19 cellular contexts compared by ENCODE assay signal in genomic region chr12:87020071-87020470, GRCh38.
DNase-seq lines count a peak whose midpoint lies in the region; ATAC-seq and TF ChIP-seq lines count a peak whose summit lies in the region.
"Had no signal": no experiment of that assay in that cellular context is flagged by ENCODE, and none has a peak within 500 bp of the region (broad histone marks: within the 10 kb centered on the region; RNA-seq: fewer than 3 reads in every experiment).

No MANE protein-coding gene starts in this region.

- CTCF ChIA-PET in A673 (lab: Charles Lee) = no interaction called here
- CTCF ChIA-PET in naive thymus-derived CD4-positive, alpha-beta T cell (lab: Charles Lee) = no interaction called here

- no TSS peak for BruUV-seq in A673 (replicated peaks; lab: Mats Ljungman, UMichigan)

- H3K4me3 ChIP-seq in A673 (ENCODE audit: low read depth, low read length, poor library complexity, severe bottlenecking) = no peak overlapping the region
- H3K4me3 ChIP-seq in esophagus squamous epithelium = no peak overlapping the region
- no peak overlapping the region for H3K4me3 ChIP-seq in naive thymus-derived CD4-positive, alpha-beta T cell (ENCODE audit: low read length)
- H3K4me3 ChIP-seq: A549 had no signal

- no peaks in the 10 kb centered on the region for H3K36me3 Mint-ChIP-seq in naive thymus-derived CD4-positive, alpha-beta T cell
- H3K36me3 Mint-ChIP-seq: CD14-positive monocyte had no signal

- no peaks in the 10 kb centered on the region for H3K27me3 ChIP-seq in A673 (replicated peaks; ENCODE audit: insufficient read depth, low read depth, low read length, poor library complexity)
- H3K27me3 ChIP-seq in esophagus squamous epithelium = no peaks in the 10 kb centered on the region
- no peaks in the 10 kb centered on the region for H3K27me3 ChIP-seq in naive thymus-derived CD4-positive, alpha-beta T cell (ENCODE audit: control insufficient read depth in 2 of 2, insufficient read depth in 2 of 2, low read length in 2 of 2)

- no peak for TF ChIP-seq POLR2A in esophagus squamous epithelium (IDR thresholded peaks at IDR 0.05)

- no peak overlapping the region for H3K27ac Mint-ChIP-seq in naive thymus-derived CD4-positive, alpha-beta T cell
- H3K27ac Mint-ChIP-seq: CD14-positive monocyte had no signal

- no peak overlapping the region for H3K4me3 Mint-ChIP-seq in naive thymus-derived CD4-positive, alpha-beta T cell
- H3K4me3 Mint-ChIP-seq: CD14-positive monocyte had no signal

- H3K4me1 Mint-ChIP-seq in naive thymus-derived CD4-positive, alpha-beta T cell = no peaks in the 10 kb centered on the region
- H3K4me1 Mint-ChIP-seq: CD14-positive monocyte had no signal

- intact Hi-C loops in A673 (cut with micrococcal nuclease; ENCODE audit: unreplicated experiment) (no loop called here), esophagus squamous epithelium (cut with DNase I) (no loop called here)
- intact Hi-C loops in naive thymus-derived CD4-positive, alpha-beta T cell (cut with micrococcal nuclease) = no loop called here

- peak; percentile 34 for DNase-seq in A673 (ENCODE audit: low spot score)
- DNase-seq in HS-27A (ENCODE audit: low read depth) = peak; percentile 1
- peak; percentile 100 for DNase-seq in T1000 (lab: John Stamatoyannopoulos, UW)
- DNase-seq in iPS-NIHi7 (ENCODE audit: extremely low spot score) = peak; percentile 8
- no peak for DNase-seq in activated CD8-positive, alpha-beta memory T cell treated with anti-CD3 and anti-CD28 coated beads, Interleukin-2, amount 50 U/mL, for 4 hours
- no peak for DNase-seq in esophagus squamous epithelium (lab: John Stamatoyannopoulos, UW)
- DNase-seq in naive thymus-derived CD4-positive, alpha-beta T cell = no peak
- DNase-seq in NCI-H82 (lab: John Stamatoyannopoulos, UW) = no peak
- DNase-seq: COR-L47, DMS153, HCEC 1CT, NCI-H1092, NCI-H146, NCI-H2227 treated with DMSO at 0.1 percent for 48 hours, NCI-H526 treated with DMSO at 0.1 percent for 48 hours, OCI-M1 had no signal

- TF ChIP-seq CTCF in A673 (conservative IDR thresholded peaks at IDR 0.05; ENCODE audit: low read depth, low read length) = no peak
- TF ChIP-seq CTCF in esophagus squamous epithelium (IDR thresholded peaks at IDR 0.05) = no peak

- H3K4me1 ChIP-seq in A673 (ENCODE audit: insufficient read depth, low read length, poor library complexity, severe bottlenecking) (no peaks in the 10 kb centered on the region), esophagus squamous epithelium (no peaks in the 10 kb centered on the region)
- no peaks in the 10 kb centered on the region for H3K4me1 ChIP-seq in naive thymus-derived CD4-positive, alpha-beta T cell (ENCODE audit: control insufficient read depth in 2 of 2, insufficient read depth in 2 of 2, low read length in 2 of 2)
- H3K4me1 ChIP-seq: A549 had no signal

- peaks cover 0 to 30% (median 7%) of the 10 kb centered on the region in 11 donors for H3K9me3 Mint-ChIP-seq in naive thymus-derived CD4-positive, alpha-beta T cell

- no peaks in the 10 kb centered on the region for H3K36me3 ChIP-seq in A673 (ENCODE audit: insufficient read depth, low read length, poor library complexity, severe bottlenecking)
- no peaks in the 10 kb centered on the region for H3K36me3 ChIP-seq in esophagus squamous epithelium
- H3K36me3 ChIP-seq in naive thymus-derived CD4-positive, alpha-beta T cell (ENCODE audit: control insufficient read depth in 2 of 3, insufficient read depth in 3 of 3, low read length in 3 of 3) = no peaks in the 10 kb centered on the region

- no peak for ATAC-seq in naive thymus-derived CD4-positive, alpha-beta T cell
- ATAC-seq: A549 had no signal

- no peaks in the 10 kb centered on the region for H3K27me3 Mint-ChIP-seq in naive thymus-derived CD4-positive, alpha-beta T cell

- POLR2A ChIA-PET in A673 (lab: Charles Lee; ENCODE audit: low non-redundant PET) = no interaction called here
- POLR2A ChIA-PET in naive thymus-derived CD4-positive, alpha-beta T cell (lab: Charles Lee) = no interaction called here

- H3K9me3 ChIP-seq in A673 (ENCODE audit: low read depth, low read length, poor library complexity, severe bottlenecking) (no peaks in the 10 kb centered on the region), esophagus squamous epithelium (no peaks in the 10 kb centered on the region)
- H3K9me3 ChIP-seq in naive thymus-derived CD4-positive, alpha-beta T cell (ENCODE audit: control insufficient read depth in 2 of 3, low read length in 3 of 3) = peaks cover 0 to 4% (median 0%) of the 10 kb centered on the region in 3 experiments

- H3K27ac ChIP-seq in A673 (ENCODE audit: low read depth, low read length, poor library complexity, severe bottlenecking) = no peak overlapping the region
- no peak overlapping the region for H3K27ac ChIP-seq in esophagus squamous epithelium
- no peak overlapping the region for H3K27ac ChIP-seq in naive thymus-derived CD4-positive, alpha-beta T cell (ENCODE audit: low read depth, low read length)
- H3K27ac ChIP-seq: A549, RWPE1 had no signal

- WGBS in esophagus squamous epithelium, 2 donors = 60 to 100% methylated on average over 1 of the region's 1 CpG

Comparison
In these comparisons a context has a peak if more than half of its experiments do, and no peak if none do; other contexts are left out.
1. DNase-seq: peak in A673 (single experiment), HS-27A (single experiment), T1000 (single experiment) and iPS-NIHi7 (single experiment); none in activated CD8-positive, alpha-beta memory T cell treated with anti-CD3 and anti-CD28 coated beads, Interleukin-2, amount 50 U/mL, for 4 hours (single experiment), esophagus squamous epithelium (single experiment), naive thymus-derived CD4-positive, alpha-beta T cell (0 of 9) and NCI-H82 (single experiment).